Comparison of ENCODE assay signal across 27 cellular contexts in genomic region chr1:192797143-192797542, GRCh38.
"Had no signal": no experiment of that assay in that cellular context is flagged by ENCODE, and none has a peak within 500 bp of the region (broad histone marks: within the 10 kb centered on the region; RNA-seq: fewer than 3 reads in every experiment).

No MANE protein-coding gene starts in this region.

- H3K4me1 Mint-ChIP-seq: naive B cell; natural killer cell; nephron progenitor cell; neural progenitor cell; stimulated activated naive B cell treated with anti-CD40 and anti-IgM and Interleukin-4, amounts not matched to agents 10 μg/mL and 1 μg/mL and 100 μg/mL, for 72 hours had no signal

- H3K36me3 ChIP-seq: lower lobe of right lung, neural progenitor cell, neutrophil, stomach, thyroid gland, transverse colon, upper lobe of left lung had no signal

- H3K4me3 Mint-ChIP-seq: mesothelial cell of epicardium; naive B cell; natural killer cell; nephron progenitor cell; neural progenitor cell; stimulated activated naive B cell treated with anti-CD40 and anti-IgM and Interleukin-4, amounts not matched to agents 10 μg/mL and 1 μg/mL and 100 μg/mL, for 72 hours had no signal

- H3K36me3 Mint-ChIP-seq: mesothelial cell of epicardium; naive B cell; natural killer cell; neural progenitor cell; stimulated activated naive B cell treated with anti-CD40 and anti-IgM and Interleukin-4, amounts not matched to agents 10 μg/mL and 1 μg/mL and 100 μg/mL, for 72 hours had no signal

- H3K9ac ChIP-seq: neural progenitor cell, parathyroid adenoma had no signal

- DNase-seq: head of caudate nucleus; hypothalamus; islet precursor cell; lower lobe of right lung; mammary epithelial cell; mesendoderm; naive B cell; natural killer cell; nephron progenitor cell; occipital lobe; psoas muscle; stimulated activated CD4-positive, alpha-beta T cell treated with anti-CD3 and anti-CD28 coated beads, Interleukin-12 subunit alpha, Interleukin-12 subunit beta, amount 100 ng/mL, for 4 hours; stimulated activated CD4-positive, alpha-beta T cell treated with anti-CD3 and anti-CD28 coated beads, Interleukin-15, amount 100 ng/mL, for 24 hours; stimulated activated CD4-positive, alpha-beta T cell treated with anti-CD3 and anti-CD28 coated beads, Interleukin-2, amount 100 ng/mL, for 24 hours; stimulated activated CD4-positive, alpha-beta T cell treated with anti-CD3 and anti-CD28 coated beads, Interleukin-4, amount 100 ng/mL, for 1 hour; stimulated activated naive B cell treated with anti-CD40 and anti-IgM and Interleukin-4, amounts not matched to agents 10 μg/mL and 1 μg/mL and 100 μg/mL, for 72 hours; stimulated activated naive CD8-positive, alpha-beta T cell treated with anti-CD3 and anti-CD28 coated beads, Interleukin-15, Interleukin-2, amounts not matched to agents 100 U/mL and 50 U/mL, for 24 hours; stomach; testis; thyroid gland; transverse colon had no signal

- H3K4me3 ChIP-seq: lower lobe of right lung, neural progenitor cell, psoas muscle, skin epidermis, stomach, testis, thyroid gland, transverse colon, upper lobe of left lung had no signal

- H3K9me3 ChIP-seq: lower lobe of right lung, neutrophil, psoas muscle, stomach, testis, thyroid gland, transverse colon, upper lobe of left lung had no signal

- H3K4me2 ChIP-seq: neural progenitor cell had no signal

- H3K27ac ChIP-seq: lower lobe of right lung, neural progenitor cell, parathyroid adenoma, psoas muscle, skin epidermis, stomach, testis, thyroid gland, transverse colon, upper lobe of left lung had no signal

- H2AFZ ChIP-seq: neural progenitor cell, parathyroid adenoma had no signal

- ATAC-seq: natural killer cell; psoas muscle; stimulated activated naive B cell treated with anti-CD40 and anti-IgM and Interleukin-4, amounts not matched to agents 10 μg/mL and 1 μg/mL and 100 μg/mL, for 72 hours; stimulated activated naive CD8-positive, alpha-beta T cell treated with anti-CD3 and anti-CD28 coated beads, Interleukin-15, Interleukin-2, amounts not matched to agents 100 U/mL and 50 U/mL, for 24 hours had no signal

- H3K27ac Mint-ChIP-seq: mesothelial cell of epicardium; naive B cell; natural killer cell; nephron progenitor cell; neural progenitor cell; stimulated activated naive B cell treated with anti-CD40 and anti-IgM and Interleukin-4, amounts not matched to agents 10 μg/mL and 1 μg/mL and 100 μg/mL, for 72 hours had no signal

- H3K4me1 ChIP-seq: lower lobe of right lung, parathyroid adenoma, psoas muscle, stomach, testis, thyroid gland, upper lobe of left lung had no signal

- H3K9me3 Mint-ChIP-seq: mesothelial cell of epicardium; naive B cell; natural killer cell; nephron progenitor cell; neural progenitor cell; stimulated activated naive B cell treated with anti-CD40 and anti-IgM and Interleukin-4, amounts not matched to agents 10 μg/mL and 1 μg/mL and 100 μg/mL, for 72 hours had no signal

- H3K27me3 ChIP-seq: neural progenitor cell, neutrophil, stomach, testis, thyroid gland, transverse colon, upper lobe of left lung had no signal
